Comparison of ENCODE assay signal across 8 cellular contexts in genomic region chr3:122942937-122943827, GRCh38.
DNase-seq lines count a peak whose midpoint lies in the region; ATAC-seq and TF ChIP-seq lines count a peak whose summit lies in the region.

No MANE protein-coding gene starts in this region.

- ATAC-seq in HG03354 (IDR thresholded peaks at IDR 0.05; ENCODE audit: poor library complexity, severe bottlenecking, unreplicated experiment) = peak; percentile 63
- ATAC-seq in GM21360 (IDR thresholded peaks at IDR 0.05; ENCODE audit: unreplicated experiment) = no peak

- TF ChIP-seq CTCF in DOHH2 (IDR thresholded peaks at IDR 0.05; ENCODE audit: low read depth, low read length, poor library complexity, severe bottlenecking) (peak; percentile 90), PC-9 (conservative IDR thresholded peaks at IDR 0.05) (peak; percentile 94), brain microvascular endothelial cell (IDR thresholded peaks at IDR 0.05; ENCODE audit: low read depth, low read length, missing control alignments) (peak; percentile 99)

- H3K36me3 ChIP-seq in DOHH2 (ENCODE audit: control insufficient read depth, low read length) (no peaks in the 10 kb centered on the region), PC-9 (ENCODE audit: low read depth) (no peaks in the 10 kb centered on the region), brain microvascular endothelial cell (replicated peaks) (no peaks in the 10 kb centered on the region)

- H3K4me3 ChIP-seq in DOHH2 (ENCODE audit: low read length) (no peak overlapping the region), PC-9 (no peak overlapping the region), brain microvascular endothelial cell (ENCODE audit: low read depth, low read length) (no peak overlapping the region)

- H3F3A ChIP-seq in DOHH2 (ENCODE audit: control insufficient read depth, insufficient read depth) (no peaks in the 10 kb centered on the region), PC-9 (ENCODE audit: insufficient read depth, low read depth) (peaks cover 5% of the 10 kb centered on the region; the same call in 1 of the 2 replicates)

- H3K27me3 ChIP-seq in DOHH2 (ENCODE audit: control insufficient read depth, low read length) = no peaks in the 10 kb centered on the region; the same call in 1 of the 2 replicates
- H3K27me3 ChIP-seq in PC-9 (ENCODE audit: insufficient read depth, low read depth) = no peaks in the 10 kb centered on the region
- H3K27me3 ChIP-seq in brain microvascular endothelial cell (replicated peaks) = no peaks in the 10 kb centered on the region

- POLR2A ChIA-PET in PC-9 (lab: Charles Lee; ENCODE audit: unreplicated experiment) = no interaction called here

- in situ Hi-C loops in brain microvascular endothelial cell (cut with HindIII; ENCODE audit: low pct_ligation_motif_present, low sequenced_read_pairs) = no loop called here

- no peaks in the 10 kb centered on the region for H3K4me1 ChIP-seq in DOHH2 (ENCODE audit: control insufficient read depth, low read length)
- peaks cover 34% of the 10 kb centered on the region for H3K4me1 ChIP-seq in PC-9 (replicated peaks; ENCODE audit: insufficient read depth)

- H2AFZ ChIP-seq in PC-9 = no peak overlapping the region

- H3K27ac ChIP-seq in DOHH2 (ENCODE audit: low read depth, low read length) (no peak overlapping the region), PC-9 (no peak overlapping the region), brain microvascular endothelial cell (no peak overlapping the region)

- no peak overlapping the region for H3K4me2 ChIP-seq in DOHH2 (ENCODE audit: low read length)
- no peak overlapping the region for H3K4me2 ChIP-seq in PC-9

- peak; percentile 64 to 83 for DNase-seq in PC-9
- DNase-seq in brain microvascular endothelial cell = peak; percentile 55
- DNase-seq in iPS-NIHi7 (ENCODE audit: extremely low spot score) = peak; percentile 94
- DNase-seq in stimulated activated CD4-positive, alpha-beta T cell treated with anti-CD3 and anti-CD28 coated beads, Interleukin-12 subunit alpha, Interleukin-12 subunit beta, amount 100 ng/mL, for 48 hours (ENCODE audit: low read depth in 2 of 3, low spot score in 1 of 3) = peak in 2 of 3 donors; percentile 27 to 35
- DNase-seq in central memory CD4-positive, alpha-beta T cell = no peak

- no TSS peak for BruUV-seq in PC-9 (replicated peaks; lab: Mats Ljungman, UMichigan)

- H3K9me2 ChIP-seq in DOHH2 (replicated peaks; ENCODE audit: control insufficient read depth, low read length) = no peaks in the 10 kb centered on the region
- H3K9me2 ChIP-seq in PC-9 (ENCODE audit: insufficient read depth) = no peaks in the 10 kb centered on the region

- no peaks in the 10 kb centered on the region for H3K79me2 ChIP-seq in DOHH2 (ENCODE audit: control insufficient read depth, low read length)
- H3K79me2 ChIP-seq in PC-9 (ENCODE audit: low read depth) = no peaks in the 10 kb centered on the region

- intact Hi-C loops in PC-9 (cut with micrococcal nuclease; ENCODE audit: unreplicated experiment) = loop anchor here (1.0 to 10.0 kb wide), 8 partner anchors 84 to 614 kb away; partner anchors contain the start of gene PARP14

- H4K20me1 ChIP-seq in DOHH2 (ENCODE audit: control insufficient read depth, insufficient read depth, low read depth, low read length) (no peaks in the 10 kb centered on the region), PC-9 (ENCODE audit: insufficient read depth) (no peaks in the 10 kb centered on the region)

- H3K9me3 ChIP-seq in DOHH2 (ENCODE audit: control insufficient read depth, insufficient read depth, low read length) (no peaks in the 10 kb centered on the region), PC-9 (ENCODE audit: insufficient read depth, low read depth) (no peaks in the 10 kb centered on the region)

- CTCF ChIA-PET in PC-9 (lab: Charles Lee) = interaction anchor here (0.6 to 2.2 kb wide), 5 partner anchors 32 to 550 kb away, joined by 3 to 9 read pairs (median 5); no protein-coding TSS in a partner anchor
